ENCODE assay signal across 3 cellular contexts in genomic region chr15:58576657-58577056, GRCh38.
TF ChIP-seq lines count a peak whose summit lies in the region.

No MANE protein-coding gene starts in this region.

TF ChIP-seq in HepG2, 621 proteins besides CTCF, POLR2A, EP300 and RAD21:
- no peak for TF ChIP-seq ZNF619 (CRISPR knock-in tag; IDR thresholded peaks at IDR 0.05)
- TF ChIP-seq DMAP1 (CRISPR knock-in tag; IDR thresholded peaks at IDR 0.05) = no peak
- no peak for TF ChIP-seq ZNF574 (CRISPR knock-in tag; IDR thresholded peaks at IDR 0.05)
- TF ChIP-seq CEBPB (IDR thresholded peaks at IDR 0.05; ENCODE audit: borderline replicate concordance, low read depth, low read length) = peak; percentile 25; the same call in 1 of the 2 replicates
- no peak for TF ChIP-seq EEA1 (CRISPR knock-in tag; IDR thresholded peaks at IDR 0.05; ENCODE audit: borderline replicate concordance)

TF ChIP-seq in IMR-90, 13 proteins besides CTCF, POLR2A, EP300 and RAD21:
- peak; percentile 46; the same call in 1 of the 2 replicates for TF ChIP-seq CEBPB (IDR thresholded peaks at IDR 0.05; ENCODE audit: low read depth, low read length)
- no peak for TF ChIP-seq RFX5 (IDR thresholded peaks at IDR 0.05; ENCODE audit: low read depth, low read length)

TF ChIP-seq in K562, 482 proteins besides CTCF, POLR2A, EP300 and RAD21:
- no peak for TF ChIP-seq CEBPG (CRISPR knock-in tag; IDR thresholded peaks at IDR 0.05)
- peak; percentile 14 to 57; a peak in 1 of 4 replicates for TF ChIP-seq CEBPG (tag; conservative IDR thresholded peaks at IDR 0.05 in 1 of 2, IDR thresholded peaks at IDR 0.05 in 1 of 2)
- no peak for TF ChIP-seq RBFOX2 (IDR thresholded peaks at IDR 0.05; ENCODE audit: low read depth, low read length)
- peak; percentile 56 for TF ChIP-seq ZNF146 (CRISPR knock-in tag; IDR thresholded peaks at IDR 0.05; ENCODE audit: unreplicated experiment)
